ENCODE assay signal across 9 cellular contexts in the genomic region with DNA sequence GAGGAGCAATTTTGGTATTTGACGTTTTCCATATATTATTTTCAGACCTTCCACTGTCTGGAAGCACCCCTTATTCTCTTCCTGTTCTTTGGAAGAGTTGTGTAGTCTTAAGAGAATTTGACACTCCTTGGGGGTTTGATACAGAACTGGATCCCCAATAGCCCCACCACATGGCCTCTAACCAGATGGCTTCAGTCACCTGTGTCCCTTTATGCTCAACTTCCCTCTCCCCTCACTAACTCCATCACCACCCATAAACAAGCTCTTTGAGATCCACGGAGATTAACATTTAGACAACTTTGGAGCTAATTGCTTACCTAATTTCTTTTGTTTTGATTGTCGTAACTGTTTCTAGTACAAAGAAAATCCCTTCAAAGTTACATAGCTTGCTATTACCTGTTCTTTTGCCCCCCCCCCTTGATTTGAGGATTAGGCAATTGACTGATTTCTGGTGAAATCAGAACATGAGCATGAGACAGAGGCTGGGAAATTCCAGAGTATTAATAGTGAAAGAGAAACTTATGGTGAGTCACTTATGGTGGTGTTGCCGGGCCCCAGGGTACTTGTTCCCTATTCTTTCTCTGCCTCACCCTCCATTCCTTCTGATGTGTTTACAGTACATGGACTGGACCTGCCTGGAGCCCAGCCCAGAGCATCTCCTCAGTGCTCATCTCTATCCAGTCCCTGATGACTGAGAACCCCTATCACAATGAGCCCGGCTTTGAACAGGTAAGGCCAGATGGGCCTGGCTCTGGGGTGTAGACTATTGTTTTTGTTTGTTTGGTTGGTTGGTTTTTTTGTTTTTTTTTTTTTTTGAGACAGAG. TPM values are rescaled to one million over a fixed set of nuclear protein-coding genes. Genes with fewer than 3 reads are reported as not detected.
DNase-seq lines count a peak whose midpoint lies in the region; ATAC-seq and TF ChIP-seq lines count a peak whose summit lies in the region.
"Had no signal": no experiment of that assay in that cellular context is flagged by ENCODE, and none has a peak within 500 bp of the region (broad histone marks: within the 10 kb centered on the region; RNA-seq: fewer than 3 reads in every experiment).

No MANE protein-coding gene starts in this region.

- no peak for TF ChIP-seq POLR2A in gastrocnemius medialis (IDR thresholded peaks at IDR 0.05)

- H3K27me3 ChIP-seq in gastrocnemius medialis = no peaks in the 10 kb centered on the region
- H3K27me3 ChIP-seq: BLaER1 had no signal

- intact Hi-C loops in gastrocnemius medialis (cut with DNase I; ENCODE audit: low total_unique reads) = no loop called here

- peaks cover 0 to 66% of the 10 kb centered on the region in 2 donors for H3K36me3 ChIP-seq in gastrocnemius medialis

- peaks cover 0 to 5% of the 10 kb centered on the region in 2 donors for H3K4me1 ChIP-seq in gastrocnemius medialis

- peak; percentile 46 for DNase-seq in NK-92 treated with Interleukin-12 subunit alpha and Interleukin-12 subunit beta, amount 100 ng/mL, for 24 hours (lab: John Stamatoyannopoulos, UW)
- DNase-seq in NK-92 (lab: John Stamatoyannopoulos, UW; ENCODE audit: unreplicated experiment) (no peak), T-helper 9 cell (peak; percentile 4), gastrocnemius medialis (peak in 1 of 2 donors; percentile 22), Ammon's horn (ENCODE audit: low spot score) (no peak), C1 segment of cervical spinal cord (lab: John Stamatoyannopoulos, UW) (no peak)
- peak; percentile 8 for DNase-seq in effector CD4-positive, alpha-beta T cell

- in situ Hi-C loops in gastrocnemius medialis (cut with MboI; ENCODE audit: low sequenced_read_pairs in 4 of 4) = no loop called here

- H3K4me3 ChIP-seq in gastrocnemius medialis = no peak overlapping the region
- H3K4me3 ChIP-seq: BLaER1 had no signal

- ATAC-seq in HG03095 (IDR thresholded peaks at IDR 0.05; ENCODE audit: unreplicated experiment) (peak; percentile 62), gastrocnemius medialis (peak; percentile 66 to 77)

- H3K9me3 ChIP-seq in gastrocnemius medialis = no peaks in the 10 kb centered on the region
- H3K9me3 ChIP-seq: BLaER1 had no signal

- H3K27ac ChIP-seq in gastrocnemius medialis = peak overlapping the region in 3 of 4 donors; percentile 21 to 66 (median 43)
- H3K27ac ChIP-seq: BLaER1 had no signal

- TF ChIP-seq CTCF in gastrocnemius medialis (IDR thresholded peaks at IDR 0.05 in 4 of 5, conservative IDR thresholded peaks at IDR 0.05 in 1 of 5) = no peak

RNA-seq across cellular contexts. Expression of a gene that starts 7.5 kb away (rescaled TPM):
- total RNA-seq in gastrocnemius medialis = 10 to 100 TPM; 32.7 to 41.1 (median 35.4) TPM

RNA-seq across cellular contexts. Expression of a gene that starts 23.1 kb away (rescaled TPM):
- total RNA-seq in gastrocnemius medialis = 100 to 1,000 TPM; 229 to 482 (median 368) TPM

RNA-seq across cellular contexts. Expression of a gene that starts 29.0 kb away (rescaled TPM):
- 100 to 1,000 TPM in 1 of 4 donors, 10 to 100 TPM in 3; 64.9 to 123 (median 76.8) TPM for total RNA-seq in gastrocnemius medialis

RNA-seq across cellular contexts. Expression of a gene that starts 52.7 kb away (rescaled TPM):
- total RNA-seq in gastrocnemius medialis = not detected

Comparison
In these comparisons a context has a peak if more than half of its experiments do, and no peak if none do; other contexts are left out.
1. DNase-seq: peak in NK-92 treated with Interleukin-12 subunit alpha and Interleukin-12 subunit beta, amount 100 ng/mL, for 24 hours (single experiment), T-helper 9 cell (single experiment) and effector CD4-positive, alpha-beta T cell (single experiment); none in NK-92 (single experiment), Ammon's horn (single experiment) and C1 segment of cervical spinal cord (0 of 14).